In genomic region chr14:23120405-23121251, GRCh38 we compare ENCODE assay signal across 9 cellular contexts. TPM values are rescaled to one million over a fixed set of nuclear protein-coding genes. Genes with fewer than 3 reads are reported as not detected.
DNase-seq lines count a peak whose midpoint lies in the region; ATAC-seq and TF ChIP-seq lines count a peak whose summit lies in the region.
"Had no signal": no experiment of that assay in that cellular context is flagged by ENCODE, and none has a peak within 500 bp of the region (broad histone marks: within the 10 kb centered on the region; RNA-seq: fewer than 3 reads in every experiment).

No MANE protein-coding gene starts in this region.

- peak overlapping the region; percentile 89 to 96 (median 93) for H3K27ac Mint-ChIP-seq in CD4-positive, CD25-positive, alpha-beta regulatory T cell
- H3K27ac Mint-ChIP-seq in memory B cell = peak overlapping the region; percentile 90

- H3K27me3 Mint-ChIP-seq in CD4-positive, CD25-positive, alpha-beta regulatory T cell = peaks cover 4% of the 10 kb centered on the region
- H3K27me3 Mint-ChIP-seq in memory B cell = no peaks in the 10 kb centered on the region

- ATAC-seq in CD4-positive, CD25-positive, alpha-beta regulatory T cell (ENCODE audit: low read depth in 2 of 2) = peak; percentile 81 to 82
- peak; percentile 73 for ATAC-seq in memory B cell (ENCODE audit: low read depth)

- H3K4me3 Mint-ChIP-seq in CD4-positive, CD25-positive, alpha-beta regulatory T cell = peak overlapping the region in 3 of 4 donors; percentile 2 to 87 (median 73)
- H3K4me3 Mint-ChIP-seq in memory B cell = peak overlapping the region; percentile 87

- H3K36me3 Mint-ChIP-seq in CD4-positive, CD25-positive, alpha-beta regulatory T cell = no peaks in the 10 kb centered on the region
- H3K36me3 Mint-ChIP-seq in memory B cell = no peaks in the 10 kb centered on the region

- no peaks in the 10 kb centered on the region for H3K9me3 Mint-ChIP-seq in CD4-positive, CD25-positive, alpha-beta regulatory T cell
- H3K9me3 Mint-ChIP-seq in memory B cell = no peaks in the 10 kb centered on the region

- peak overlapping the region; percentile 40 for H3K4me3 ChIP-seq in CD4-positive, CD25-positive, alpha-beta regulatory T cell (ENCODE audit: low read depth, low read length)

- H3K27ac ChIP-seq in CD4-positive, CD25-positive, alpha-beta regulatory T cell (ENCODE audit: insufficient read depth, low read length, poor library complexity, severe bottlenecking) = peak overlapping the region; percentile 58

- H3K4me1 Mint-ChIP-seq in CD4-positive, CD25-positive, alpha-beta regulatory T cell = peaks cover 0 to 41% (median 23%) of the 10 kb centered on the region in 4 donors
- H3K4me1 Mint-ChIP-seq in memory B cell = peaks cover 28% of the 10 kb centered on the region

- peak; percentile 98 for TF ChIP-seq CTCF in GM20000 (IDR thresholded peaks at IDR 0.05; ENCODE audit: extremely low read depth, missing control alignments)

- peak; percentile 68 to 76 (median 73) for DNase-seq in CD4-positive, CD25-positive, alpha-beta regulatory T cell
- DNase-seq in GM20000 (ENCODE audit: low spot score) = peak; percentile 91
- peak; percentile 89 for DNase-seq in HuH-7.5 (ENCODE audit: low spot score)
- peak; percentile 83 for DNase-seq in NOMO-1 treated with DMSO at 0.1 percent for 48 hours (lab: John Stamatoyannopoulos, UW; ENCODE audit: unreplicated experiment)
- DNase-seq in activated CD8-positive, alpha-beta memory T cell treated with anti-CD3 and anti-CD28 coated beads for 4 hours (ENCODE audit: low read depth in 2 of 2) = peak; percentile 46 to 53
- peak; percentile 73 for DNase-seq in effector CD8-positive, alpha-beta T cell (lab: John Stamatoyannopoulos, UW)
- DNase-seq in memory B cell (ENCODE audit: low spot score in 2 of 2) = peak; percentile 78 to 82
- peak; percentile 50 for DNase-seq in stimulated activated CD8-positive, alpha-beta memory T cell treated with anti-CD3 and anti-CD28 coated beads, Interleukin-15, amount 100 ng/mL, for 1 hour (ENCODE audit: low read depth)

- no peaks in the 10 kb centered on the region for H3K36me3 ChIP-seq in CD4-positive, CD25-positive, alpha-beta regulatory T cell (ENCODE audit: control insufficient read depth, insufficient read depth, low read length)

- no peaks in the 10 kb centered on the region for H3K9me3 ChIP-seq in CD4-positive, CD25-positive, alpha-beta regulatory T cell (ENCODE audit: control insufficient read depth in 2 of 2, low read length in 2 of 2)

- H3K4me1 ChIP-seq in CD4-positive, CD25-positive, alpha-beta regulatory T cell (ENCODE audit: control insufficient read depth, insufficient read depth, low read length, poor library complexity, severe bottlenecking) = peaks cover 34% of the 10 kb centered on the region

- H3K27me3 ChIP-seq in CD4-positive, CD25-positive, alpha-beta regulatory T cell (ENCODE audit: control insufficient read depth, insufficient read depth, low read length) = no peaks in the 10 kb centered on the region

RNA-seq across cellular contexts. Expression of gene CEBPE, which starts 1.6 kb away (rescaled TPM):
- total RNA-seq in CD4-positive, CD25-positive, alpha-beta regulatory T cell = not detected
- polyA plus RNA-seq in CD4-positive, CD25-positive, alpha-beta regulatory T cell = under 1 TPM in 3 of 4 donors, not detected in 1; 0.14 to 0.29 (median 0.24) TPM

RNA-seq across cellular contexts. Expression of gene CIROP, which starts 15.8 kb away (rescaled TPM):
- total RNA-seq in CD4-positive, CD25-positive, alpha-beta regulatory T cell = not detected
- under 1 TPM in 1 of 4 donors, not detected in 3; 0.23 TPM for polyA plus RNA-seq in CD4-positive, CD25-positive, alpha-beta regulatory T cell
- total RNA-seq: T-helper 1 cell treated with Interleukin-12 subunit alpha and Interleukin-12 subunit beta and Interleukin-4 antibody, amounts not matched to agents 30 ng/mL and 1 ng/mL, for 36 hours had no signal

RNA-seq across cellular contexts. Expression of gene C14orf119, which starts 25.3 kb away (rescaled TPM):
- total RNA-seq in CD4-positive, CD25-positive, alpha-beta regulatory T cell = 13.6 TPM
- 100 to 1,000 TPM; 131 to 187 (median 156) TPM for polyA plus RNA-seq in CD4-positive, CD25-positive, alpha-beta regulatory T cell

RNA-seq across cellular contexts. Expression of gene ACIN1, which starts 25.7 kb away (rescaled TPM):
- total RNA-seq in CD4-positive, CD25-positive, alpha-beta regulatory T cell = 340 TPM
- polyA plus RNA-seq in CD4-positive, CD25-positive, alpha-beta regulatory T cell = 10 to 100 TPM in 1 of 4 donors, 1 to 10 TPM in 3; 6.8 to 10.1 (median 7.4) TPM

Comparison
In these comparisons a context has a peak if more than half of its experiments do, and no peak if none do; other contexts are left out.
1. Peak in every context shown above with its lines: DNase-seq, ATAC-seq, H3K4me3 ChIP-seq and H3K27ac ChIP-seq.